In the genomic region with DNA sequence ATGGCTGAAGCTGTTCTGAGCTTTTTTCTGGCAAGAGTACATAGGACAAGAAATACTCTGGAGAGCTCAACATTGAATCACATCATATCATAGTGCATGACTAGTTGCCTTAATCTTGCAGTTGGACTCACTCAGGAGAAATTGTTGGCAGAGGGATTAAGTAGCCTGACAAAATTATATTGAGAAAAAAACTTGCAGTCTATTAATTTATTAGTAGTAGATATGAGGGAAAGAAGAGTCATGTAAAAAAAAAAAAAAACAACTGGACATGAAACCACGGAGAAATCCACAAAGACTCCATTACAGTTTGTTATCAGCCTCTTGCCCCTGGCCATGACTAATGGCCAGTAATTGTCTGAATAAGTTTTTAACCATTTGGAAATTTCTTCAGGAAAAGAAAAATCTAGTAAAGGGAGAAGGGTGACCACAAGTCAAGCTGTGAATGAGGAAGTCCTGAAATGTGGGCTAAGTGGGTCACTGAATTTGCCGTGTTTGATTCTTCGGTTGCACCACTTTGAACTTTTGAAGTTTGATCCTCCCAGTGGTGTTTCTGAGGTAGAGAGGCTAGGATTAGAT, we compare ENCODE assay signal across 12 cellular contexts. TPM values are rescaled to one million over a fixed set of nuclear protein-coding genes. Genes with fewer than 3 reads are reported as not detected.
DNase-seq lines count a peak whose midpoint lies in the region; TF ChIP-seq lines count a peak whose summit lies in the region.
"Had no signal": no experiment of that assay in that cellular context is flagged by ENCODE, and none has a peak within 500 bp of the region (broad histone marks: within the 10 kb centered on the region; RNA-seq: fewer than 3 reads in every experiment).

No MANE protein-coding gene starts in this region.

- DNase-seq in M059J (ENCODE audit: low read depth) (peak; percentile 95), astrocyte of the spinal cord (ENCODE audit: low read depth, low spot score) (peak; percentile 66), A172 (ENCODE audit: low spot score) (no peak), HUDEP-2 (lab: John Stamatoyannopoulos, UW; ENCODE audit: unreplicated experiment in 76 of 76) (no peak), GM10266 (ENCODE audit: extremely low spot score) (no peak), DMS153 treated with DMSO at 0.1 percent for 48 hours (lab: John Stamatoyannopoulos, UW; ENCODE audit: unreplicated experiment) (no peak)
- DNase-seq: DND-41; NCI-H345; stimulated activated CD4-positive, alpha-beta T cell treated with anti-CD3 and anti-CD28 coated beads, Interleukin-4, amount 100 ng/mL, for 24 hours had no signal

- H3K4me3 ChIP-seq in BLaER1 treated with 17β-estradiol and CSF1 and Interleukin-3, amounts not matched to agents 10 nM and 100 nM, result peak overlapping the region in 6 of 10 experiments; percentile 3 to 49 (median 28); a peak in 7 of 20 replicates
- no peak overlapping the region for H3K4me3 ChIP-seq in astrocyte of the spinal cord (ENCODE audit: low read depth, low read length)
- no peak overlapping the region for H3K4me3 ChIP-seq in muscle layer of duodenum (ENCODE audit: low read depth in 1 of 2, low read length in 2 of 2)

- H3K4me2 ChIP-seq in BLaER1 treated with 17β-estradiol and CSF1 and Interleukin-3, amounts not matched to agents 10 nM and 100 nM, result peak overlapping the region; percentile 47 to 80 (median 68)

- no peaks in the 10 kb centered on the region for H3K36me3 ChIP-seq in BLaER1 treated with 17β-estradiol and CSF1 and Interleukin-3, amounts not matched to agents 10 nM and 100 nM
- no peaks in the 10 kb centered on the region for H3K36me3 ChIP-seq in muscle layer of duodenum (ENCODE audit: control insufficient read depth in 1 of 2, insufficient read depth in 2 of 2, low read length in 2 of 2)

- peaks cover 49 to 90% (median 68%) of the 10 kb centered on the region in 10 experiments for H3K4me1 ChIP-seq in BLaER1 treated with 17β-estradiol and CSF1 and Interleukin-3, amounts not matched to agents 10 nM and 100 nM
- H3K4me1 ChIP-seq in muscle layer of duodenum (ENCODE audit: control insufficient read depth in 1 of 2, insufficient read depth in 2 of 2, low read length in 2 of 2), result peaks cover 11 to 35% of the 10 kb centered on the region in 2 donors

- no peaks in the 10 kb centered on the region for H3K9me3 ChIP-seq in BLaER1 treated with 17β-estradiol and CSF1 and Interleukin-3, amounts not matched to agents 10 nM and 100 nM (replicated peaks in 1 of 11)
- H3K9me3 ChIP-seq in muscle layer of duodenum (ENCODE audit: control insufficient read depth in 1 of 2, low read length in 2 of 2), result no peaks in the 10 kb centered on the region

- TF ChIP-seq CTCF in astrocyte of the spinal cord (IDR thresholded peaks at IDR 0.05; ENCODE audit: low read depth, low read length) (no peak), GM10266 (IDR thresholded peaks at IDR 0.05; ENCODE audit: control insufficient read depth, insufficient read depth, low read depth, missing control alignments) (no peak)

- H3K9ac ChIP-seq in BLaER1 treated with 17β-estradiol and CSF1 and Interleukin-3, amounts not matched to agents 10 nM and 100 nM, result peak overlapping the region in 10 of 11 experiments; percentile 9 to 64 (median 44); a peak in 15 of 22 replicates

- peaks cover 94 to 100% (median 100%) of the 10 kb centered on the region in 11 experiments for H3K27me3 ChIP-seq in BLaER1 treated with 17β-estradiol and CSF1 and Interleukin-3, amounts not matched to agents 10 nM and 100 nM
- no peaks in the 10 kb centered on the region for H3K27me3 ChIP-seq in muscle layer of duodenum (ENCODE audit: low read depth, low read length)

- peak overlapping the region in 10 of 11 experiments; percentile 21 to 77 (median 74); a peak in 18 of 22 replicates for H3K27ac ChIP-seq in BLaER1 treated with 17β-estradiol and CSF1 and Interleukin-3, amounts not matched to agents 10 nM and 100 nM
- H3K27ac ChIP-seq in muscle layer of duodenum (ENCODE audit: low read length), result peak overlapping the region; percentile 74

- H4K20me1 ChIP-seq in BLaER1 treated with 17β-estradiol and CSF1 and Interleukin-3, amounts not matched to agents 10 nM and 100 nM, result no peaks in the 10 kb centered on the region

- in situ Hi-C loops in astrocyte of the spinal cord (cut with HindIII; ENCODE audit: low sequenced_read_pairs), result no loop called here

RNA-seq across cellular contexts. Expression of gene FHL1, which starts 45.6 kb away (rescaled TPM):
- 828 and 1,058 TPM in 2 replicates for total RNA-seq in M059J (2014; rRNA removed; shearing (Covaris generic))
- total RNA-seq in A172 (2014; rRNA removed; shearing (Covaris generic)), result 5.3 and 7.2 TPM in 2 replicates
- total RNA-seq: HT-29 had no signal

RNA-seq across cellular contexts. Expression of gene MAP7D3, which starts 58.3 kb away (rescaled TPM):
- 28.1 and 38.8 TPM in 2 replicates for total RNA-seq in M059J (2014; rRNA removed; shearing (Covaris generic))
- total RNA-seq in A172 (2014; rRNA removed; shearing (Covaris generic)), result 7.9 and 8.6 TPM in 2 replicates

Comparison
In these comparisons a context has a peak if more than half of its experiments do, and no peak if none do; other contexts are left out.
1. H3K4me3 ChIP-seq: peak in BLaER1 treated with 17β-estradiol and CSF1 and Interleukin-3, amounts not matched to agents 10 nM and 100 nM (6 of 10); none in astrocyte of the spinal cord (single experiment) and muscle layer of duodenum (0 of 2).
2. DNase-seq: peak in M059J (single experiment) and astrocyte of the spinal cord (single experiment); none in A172 (single experiment), HUDEP-2 (0 of 76), GM10266 (single experiment) and DMS153 treated with DMSO at 0.1 percent for 48 hours (single experiment).
3. RNA of gene FHL1, which starts 45.6 kb away (total RNA-seq): 828 to 1,058 TPM in M059J; 5.3 to 7.2 TPM in A172; every median in the first group is over 100 times any median in the second.